ENCODE assay signal across 25 cellular contexts in the genomic region with DNA sequence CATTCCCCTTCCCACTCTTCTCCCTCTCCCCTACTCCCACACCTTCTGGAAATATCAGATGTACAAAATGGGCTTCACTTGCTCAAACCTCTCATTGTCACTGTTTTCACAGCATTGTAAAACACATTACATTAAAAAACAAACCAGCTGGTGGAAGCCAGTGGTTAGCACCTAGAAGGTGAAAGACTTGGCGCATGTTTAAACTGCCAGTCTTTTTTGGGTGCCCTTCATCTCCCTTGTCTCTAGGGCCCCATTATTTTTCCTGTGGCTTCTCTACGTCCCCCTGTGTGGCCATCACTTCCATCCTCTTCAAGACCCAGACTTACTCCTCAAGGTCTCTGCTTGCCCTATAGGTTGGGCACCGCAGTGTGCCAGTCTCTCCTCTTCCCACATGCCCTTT. TPM values are rescaled to one million over a fixed set of nuclear protein-coding genes. Genes with fewer than 3 reads are reported as not detected.
DNase-seq lines count a peak whose midpoint lies in the region; ATAC-seq and TF ChIP-seq lines count a peak whose summit lies in the region.
"Had no signal": no experiment of that assay in that cellular context is flagged by ENCODE, and none has a peak within 500 bp of the region (broad histone marks: within the 10 kb centered on the region; RNA-seq: fewer than 3 reads in every experiment).

No MANE protein-coding gene starts in this region.

- no peaks in the 10 kb centered on the region for H3K27me3 ChIP-seq in BLaER1
- H3K27me3 ChIP-seq in CD8-positive, alpha-beta T cell (ENCODE audit: insufficient read depth, low read length) = no peaks in the 10 kb centered on the region
- H3K27me3 ChIP-seq in MG63 = no peaks in the 10 kb centered on the region

- H3K4me2 ChIP-seq in BLaER1 (peak overlapping the region; percentile 86), OCI-LY7 (ENCODE audit: low read length) (peak overlapping the region; percentile 81)
- H3K4me2 ChIP-seq: PC-9 had no signal

- peaks cover 58% of the 10 kb centered on the region for H3K79me2 ChIP-seq in OCI-LY7 (ENCODE audit: insufficient read depth, low read depth, low read length)

- H3K27ac ChIP-seq in BLaER1 (peak overlapping the region; percentile 82), OCI-LY7 (ENCODE audit: low read depth, low read length, poor library complexity, severe bottlenecking) (no peak overlapping the region)
- no peak overlapping the region for H3K27ac ChIP-seq in CD8-positive, alpha-beta T cell (ENCODE audit: low read depth, low read length)
- H3K27ac ChIP-seq: C4-2B, ovary, PC-9, WERI-Rb-1 had no signal

- BruUV-seq in OCI-LY7 (replicated peaks; lab: Mats Ljungman, UMichigan) = no TSS peak

- DNase-seq in CD8-positive, alpha-beta T cell = peak in 2 of 7 experiments; percentile 25 to 39
- DNase-seq in OCI-LY7 (ENCODE audit: low spot score) = no peak
- DNase-seq in natural killer cell = peak; percentile 37
- no peak for DNase-seq in MG63
- DNase-seq: anterior cingulate cortex; effector CD4-positive, alpha-beta T cell; EL; islet precursor cell; MM.1S; NCI-H2029 treated with DMSO at 0.1 percent for 48 hours; NCI-H774; ovary; PC-9; SHP77 treated with DMSO at 0.1 percent for 48 hours; T1000; WERI-Rb-1 had no signal

- H3K9ac ChIP-seq in BLaER1 = peak overlapping the region; percentile 59

- H3K27me3 Mint-ChIP-seq in CD8-positive, alpha-beta T cell (ENCODE audit: low read depth) = no peaks in the 10 kb centered on the region
- H3K27me3 Mint-ChIP-seq in natural killer cell (ENCODE audit: low read depth in 2 of 2) = peaks cover 4 to 36% of the 10 kb centered on the region in 2 donors
- H3K27me3 Mint-ChIP-seq: activated CD4-positive, alpha-beta T cell treated with anti-CD3 and anti-CD28 coated beads, Interleukin-2, amount 10 ng/mL, durations not matched to agents 7 days and 5 days; activated naive CD8-positive, alpha-beta T cell; type B pancreatic cell had no signal

- H3K9me2 ChIP-seq in OCI-LY7 (ENCODE audit: insufficient read depth, low read length) = no peaks in the 10 kb centered on the region

- H3K4me3 ChIP-seq in BLaER1 (0 out of 2 replicates have a peak overlapping the region, but pooled peaks have one; percentile 51), OCI-LY7 (ENCODE audit: low read depth, low read length, poor library complexity, severe bottlenecking) (no peak overlapping the region), MG63 (no peak overlapping the region)
- peak overlapping the region; percentile 8 for H3K4me3 ChIP-seq in CD8-positive, alpha-beta T cell (ENCODE audit: low read depth, low read length)
- H3K4me3 ChIP-seq: ovary, PC-9, skin epidermis had no signal

- peaks cover 44% of the 10 kb centered on the region for H3K4me1 Mint-ChIP-seq in CD8-positive, alpha-beta T cell (ENCODE audit: low read depth)
- H3K4me1 Mint-ChIP-seq in natural killer cell = peaks cover 1 to 15% of the 10 kb centered on the region in 2 donors

- intact Hi-C loops in CD8-positive, alpha-beta T cell (cut with DNase I, micrococcal nuclease) = loop anchor here in 1 of 2 experiments (5.0 kb wide), 1 partner anchor 42 kb away; no protein-coding TSS in a partner anchor
- intact Hi-C loops in OCI-LY7 (cut with micrococcal nuclease; ENCODE audit: unreplicated experiment) = no loop called here
- intact Hi-C loops in natural killer cell (cut with micrococcal nuclease) = loop anchor here (1.0 to 5.0 kb wide), 2 partner anchors 31 to 42 kb away; no protein-coding TSS in a partner anchor

- CTCF ChIA-PET in CD8-positive, alpha-beta T cell (lab: Charles Lee) = interaction anchor here (0.7 to 2.7 kb wide), 4 partner anchors 30 to 81 kb away, joined by 3 to 12 read pairs (median 4); no protein-coding TSS in a partner anchor
- CTCF ChIA-PET in OCI-LY7 (lab: Charles Lee; ENCODE audit: unreplicated experiment) = interaction anchor here (1.4 to 1.5 kb wide), 2 partner anchors 8 to 54 kb away, joined by 3 read pairs; no protein-coding TSS in a partner anchor

- peaks cover 2% of the 10 kb centered on the region for H3K36me3 Mint-ChIP-seq in CD8-positive, alpha-beta T cell
- peaks cover 7% of the 10 kb centered on the region for H3K36me3 Mint-ChIP-seq in natural killer cell
- H3K36me3 Mint-ChIP-seq: type B pancreatic cell had no signal

- peaks cover 100% of the 10 kb centered on the region for H3K4me1 ChIP-seq in BLaER1
- peaks cover 74% of the 10 kb centered on the region for H3K4me1 ChIP-seq in CD8-positive, alpha-beta T cell (ENCODE audit: insufficient read depth, low read length)
- H3K4me1 ChIP-seq in OCI-LY7 (ENCODE audit: insufficient read depth, low read length, poor library complexity, severe bottlenecking) = peaks cover 87% of the 10 kb centered on the region

- no peak overlapping the region for H2AFZ ChIP-seq in OCI-LY7 (ENCODE audit: low read length)
- H2AFZ ChIP-seq: PC-9 had no signal

- no peak overlapping the region for H3K27ac Mint-ChIP-seq in CD8-positive, alpha-beta T cell
- H3K27ac Mint-ChIP-seq in natural killer cell = no peak overlapping the region
- H3K27ac Mint-ChIP-seq: activated CD4-positive, alpha-beta T cell treated with anti-CD3 and anti-CD28 coated beads, Interleukin-2, amount 10 ng/mL, durations not matched to agents 7 days and 5 days; activated naive CD8-positive, alpha-beta T cell; nephron; type B pancreatic cell had no signal

- peak; percentile 58 for ATAC-seq in CD8-positive, alpha-beta T cell
- ATAC-seq in natural killer cell (peak; percentile 76 to 92 (median 87)), GM21529 (IDR thresholded peaks at IDR 0.05; ENCODE audit: unreplicated experiment) (no peak), HG02588 (IDR thresholded peaks at IDR 0.05; ENCODE audit: unreplicated experiment) (no peak)

- H4K20me1 ChIP-seq in BLaER1 (no peaks in the 10 kb centered on the region), OCI-LY7 (ENCODE audit: insufficient read depth, low read length) (peaks cover 26% of the 10 kb centered on the region; the same call in 1 of the 2 replicates)

- POLR2A ChIA-PET in CD8-positive, alpha-beta T cell (lab: Charles Lee) = interaction anchor here (0.8 to 2.2 kb wide), 5 partner anchors 13 to 61 kb away, joined by 3 to 8 read pairs (median 3); no protein-coding TSS in a partner anchor
- POLR2A ChIA-PET in OCI-LY7 (lab: Charles Lee) = interaction anchor here (0.9 to 4.4 kb wide), 3 partner anchors 9 to 58 kb away, joined by 4 to 21 read pairs (median 10); no protein-coding TSS in a partner anchor

- no peaks in the 10 kb centered on the region for H3K9me3 Mint-ChIP-seq in CD8-positive, alpha-beta T cell
- H3K9me3 Mint-ChIP-seq in natural killer cell = no peaks in the 10 kb centered on the region
- H3K9me3 Mint-ChIP-seq: activated CD4-positive, alpha-beta T cell treated with anti-CD3 and anti-CD28 coated beads, Interleukin-2, amount 10 ng/mL, durations not matched to agents 7 days and 5 days; nephron; type B pancreatic cell had no signal

- TF ChIP-seq CTCF in CD8-positive, alpha-beta T cell (IDR thresholded peaks at IDR 0.05) = no peak
- TF ChIP-seq CTCF in OCI-LY7 (conservative IDR thresholded peaks at IDR 0.05; ENCODE audit: low read length) (no peak), natural killer cell (IDR thresholded peaks at IDR 0.05) (no peak)

- H3K4me3 Mint-ChIP-seq in CD8-positive, alpha-beta T cell = no peak overlapping the region
- H3K4me3 Mint-ChIP-seq in natural killer cell = no peak overlapping the region
- H3K4me3 Mint-ChIP-seq: activated CD4-positive, alpha-beta T cell treated with anti-CD3 and anti-CD28 coated beads, Interleukin-2, amount 10 ng/mL, durations not matched to agents 7 days and 5 days; activated naive CD8-positive, alpha-beta T cell; nephron; type B pancreatic cell had no signal

- H3K36me3 ChIP-seq in BLaER1 (peaks cover 18% of the 10 kb centered on the region; the same call in 1 of the 2 replicates), OCI-LY7 (ENCODE audit: insufficient read depth, low read length) (no peaks in the 10 kb centered on the region), MG63 (no peaks in the 10 kb centered on the region)
- H3K36me3 ChIP-seq in CD8-positive, alpha-beta T cell (ENCODE audit: insufficient read depth, low read length) = no peaks in the 10 kb centered on the region
- H3K36me3 ChIP-seq: ovary, WERI-Rb-1 had no signal

- H3K9me3 ChIP-seq in BLaER1 (no peaks in the 10 kb centered on the region), OCI-LY7 (ENCODE audit: low read length) (no peaks in the 10 kb centered on the region), MG63 (no peaks in the 10 kb centered on the region)
- H3K9me3 ChIP-seq in CD8-positive, alpha-beta T cell (ENCODE audit: low read length) = no peaks in the 10 kb centered on the region
- H3K9me3 ChIP-seq: ovary had no signal

RNA-seq across cellular contexts. Expression of gene MGAT5, which starts 34.9 kb away (rescaled TPM):
- 10 to 100 TPM; 49.6 to 52.9 TPM for total RNA-seq in CD8-positive, alpha-beta T cell
- total RNA-seq in OCI-LY7 (2014; rRNA removed; shearing (Covaris generic)) = 39.1 and 60.8 TPM in 2 replicates
- 58.4 and 68.0 TPM in 2 replicates for total RNA-seq in OCI-LY7 (2022)
- total RNA-seq in natural killer cell = 10 to 100 TPM; 39.7 to 58.2 (median 57.0) TPM
- total RNA-seq in MG63 (2014; rRNA removed; shearing (Covaris generic); ENCODE audit: low replicate concordance) = 7.8 and 11.5 TPM in 2 replicates

Comparison
In these comparisons a context has a peak if more than half of its experiments do, and no peak if none do; other contexts are left out.
1. H3K4me3 ChIP-seq: peak in BLaER1 (single experiment) and CD8-positive, alpha-beta T cell (single experiment); none in OCI-LY7 (single experiment) and MG63 (single experiment).
2. ATAC-seq: peak in CD8-positive, alpha-beta T cell (single experiment) and natural killer cell (3 of 3); none in GM21529 (single experiment) and HG02588 (single experiment).